In genomic region chr18:48898521-48898920, GRCh38 we compare ENCODE assay signal across 18 cellular contexts. TPM values are rescaled to one million over a fixed set of nuclear protein-coding genes. Genes with fewer than 3 reads are reported as not detected.
DNase-seq lines count a peak whose midpoint lies in the region; ATAC-seq and TF ChIP-seq lines count a peak whose summit lies in the region.
"Had no signal": no experiment of that assay in that cellular context is flagged by ENCODE, and none has a peak within 500 bp of the region (broad histone marks: within the 10 kb centered on the region; RNA-seq: fewer than 3 reads in every experiment).

No MANE protein-coding gene starts in this region.

- no peaks in the 10 kb centered on the region for H3K9me3 Mint-ChIP-seq in dendritic cell treated with granulocyte-macrophage colony-stimulating factor and Interleukin-4, amounts not matched to agents 40 ng/mL and 50 ng/mL, for 4 days
- peaks cover 9% of the 10 kb centered on the region for H3K9me3 Mint-ChIP-seq in nephron
- H3K9me3 Mint-ChIP-seq: CD8-positive, alpha-beta T cell had no signal

- no peak overlapping the region for H2AFZ ChIP-seq in PC-9

- H3K4me3 Mint-ChIP-seq in dendritic cell treated with granulocyte-macrophage colony-stimulating factor and Interleukin-4, amounts not matched to agents 40 ng/mL and 50 ng/mL, for 4 days: peak overlapping the region; percentile 4
- H3K4me3 Mint-ChIP-seq in nephron: no peak overlapping the region
- H3K4me3 Mint-ChIP-seq: CD8-positive, alpha-beta T cell; HFFc6 had no signal

- no peaks in the 10 kb centered on the region for H3K36me3 Mint-ChIP-seq in dendritic cell treated with granulocyte-macrophage colony-stimulating factor and Interleukin-4, amounts not matched to agents 40 ng/mL and 50 ng/mL, for 4 days (ENCODE audit: low read depth)
- H3K36me3 Mint-ChIP-seq in nephron (ENCODE audit: low read depth): no peaks in the 10 kb centered on the region
- H3K36me3 Mint-ChIP-seq: CD8-positive, alpha-beta T cell had no signal

- H3K9me2 ChIP-seq in PC-9 (ENCODE audit: insufficient read depth): no peaks in the 10 kb centered on the region

- TF ChIP-seq CTCF in nephron (IDR thresholded peaks at IDR 0.05; ENCODE audit: unreplicated experiment in 3 of 3) (no peak), PC-9 (conservative IDR thresholded peaks at IDR 0.05) (no peak)

- BruUV-seq in PC-9 (replicated peaks; lab: Mats Ljungman, UMichigan): no TSS peak

- no peak overlapping the region for H3K27ac ChIP-seq in PC-9

- H3K4me2 ChIP-seq in PC-9: no peak overlapping the region

- peaks cover 7% of the 10 kb centered on the region for H3K9me3 ChIP-seq in PC-9 (ENCODE audit: insufficient read depth, low read depth)

- H3K4me1 Mint-ChIP-seq in dendritic cell treated with granulocyte-macrophage colony-stimulating factor and Interleukin-4, amounts not matched to agents 40 ng/mL and 50 ng/mL, for 4 days (ENCODE audit: low read depth): peaks cover 80% of the 10 kb centered on the region
- H3K4me1 Mint-ChIP-seq in nephron: peaks cover 60% of the 10 kb centered on the region

- H3K27ac Mint-ChIP-seq in dendritic cell treated with granulocyte-macrophage colony-stimulating factor and Interleukin-4, amounts not matched to agents 40 ng/mL and 50 ng/mL, for 4 days: peak overlapping the region; percentile 62
- H3K27ac Mint-ChIP-seq in nephron: peak overlapping the region in 2 of 3 experiments; percentile 70 to 100
- H3K27ac Mint-ChIP-seq: CD8-positive, alpha-beta T cell; HFFc6 had no signal

- no peaks in the 10 kb centered on the region for H3K27me3 ChIP-seq in PC-9 (ENCODE audit: insufficient read depth, low read depth)

- H3K4me1 ChIP-seq in PC-9 (replicated peaks; ENCODE audit: insufficient read depth): peaks cover 44% of the 10 kb centered on the region

- no peaks in the 10 kb centered on the region for H4K20me1 ChIP-seq in PC-9 (ENCODE audit: insufficient read depth)

- no peak for ATAC-seq in HG02798 (IDR thresholded peaks at IDR 0.05; ENCODE audit: poor library complexity, unreplicated experiment)
- ATAC-seq: CD8-positive, alpha-beta T cell had no signal

- POLR2A ChIA-PET in PC-9 (lab: Charles Lee; ENCODE audit: unreplicated experiment): no interaction called here

- intact Hi-C loops in dendritic cell treated with granulocyte-macrophage colony-stimulating factor and Interleukin-4, amounts not matched to agents 40 ng/mL and 50 ng/mL, for 4 days (cut with micrococcal nuclease): no loop called here
- intact Hi-C loops in PC-9 (cut with micrococcal nuclease; ENCODE audit: unreplicated experiment): no loop called here

- H3K27me3 Mint-ChIP-seq in dendritic cell treated with granulocyte-macrophage colony-stimulating factor and Interleukin-4, amounts not matched to agents 40 ng/mL and 50 ng/mL, for 4 days: no peaks in the 10 kb centered on the region
- H3K27me3 Mint-ChIP-seq in nephron (ENCODE audit: low read depth): peaks cover 4% of the 10 kb centered on the region

- no peaks in the 10 kb centered on the region for H3K36me3 ChIP-seq in PC-9 (ENCODE audit: low read depth)

- H3K4me3 ChIP-seq in PC-9: no peak overlapping the region

- CTCF ChIA-PET in PC-9 (lab: Charles Lee): no interaction called here

- H3F3A ChIP-seq in PC-9 (ENCODE audit: insufficient read depth, low read depth): peaks cover 27% of the 10 kb centered on the region

- DNase-seq in SIG-M5 treated with dmso at 0.1 percent for 504 hours (lab: John Stamatoyannopoulos, UW; ENCODE audit: unreplicated experiment) (peak; percentile 8), SIG-M5 (lab: John Stamatoyannopoulos, UW) (no peak), NOMO-1 treated with DMSO at 0.1 percent for 48 hours (lab: John Stamatoyannopoulos, UW; ENCODE audit: unreplicated experiment) (peak; percentile 21), NCI-H748 (lab: John Stamatoyannopoulos, UW; ENCODE audit: unreplicated experiment) (no peak), PC-9 (no peak)
- DNase-seq: ACHN; C1 segment of cervical spinal cord; CD8-positive, alpha-beta T cell; COR-L47; DMS153; DMS79 treated with DMSO at 0.1 percent for 48 hours; EL; HCEC 1CT; HFFc6; IMR-90 had no signal

- H3K79me2 ChIP-seq in PC-9 (ENCODE audit: low read depth): no peaks in the 10 kb centered on the region

RNA-seq across cellular contexts. Expression of gene SMAD7, which starts 52.2 kb away (rescaled TPM):
- total RNA-seq in PC-9 (2021): 5.0 and 5.8 TPM in 2 replicates

Comparison
In these comparisons a context has a peak if more than half of its experiments do, and no peak if none do; other contexts are left out.
1. DNase-seq: peak in SIG-M5 treated with dmso at 0.1 percent for 504 hours (single experiment) and NOMO-1 treated with DMSO at 0.1 percent for 48 hours (single experiment); none in SIG-M5 (single experiment), NCI-H748 (single experiment) and PC-9 (0 of 2).